In the genomic region with DNA sequence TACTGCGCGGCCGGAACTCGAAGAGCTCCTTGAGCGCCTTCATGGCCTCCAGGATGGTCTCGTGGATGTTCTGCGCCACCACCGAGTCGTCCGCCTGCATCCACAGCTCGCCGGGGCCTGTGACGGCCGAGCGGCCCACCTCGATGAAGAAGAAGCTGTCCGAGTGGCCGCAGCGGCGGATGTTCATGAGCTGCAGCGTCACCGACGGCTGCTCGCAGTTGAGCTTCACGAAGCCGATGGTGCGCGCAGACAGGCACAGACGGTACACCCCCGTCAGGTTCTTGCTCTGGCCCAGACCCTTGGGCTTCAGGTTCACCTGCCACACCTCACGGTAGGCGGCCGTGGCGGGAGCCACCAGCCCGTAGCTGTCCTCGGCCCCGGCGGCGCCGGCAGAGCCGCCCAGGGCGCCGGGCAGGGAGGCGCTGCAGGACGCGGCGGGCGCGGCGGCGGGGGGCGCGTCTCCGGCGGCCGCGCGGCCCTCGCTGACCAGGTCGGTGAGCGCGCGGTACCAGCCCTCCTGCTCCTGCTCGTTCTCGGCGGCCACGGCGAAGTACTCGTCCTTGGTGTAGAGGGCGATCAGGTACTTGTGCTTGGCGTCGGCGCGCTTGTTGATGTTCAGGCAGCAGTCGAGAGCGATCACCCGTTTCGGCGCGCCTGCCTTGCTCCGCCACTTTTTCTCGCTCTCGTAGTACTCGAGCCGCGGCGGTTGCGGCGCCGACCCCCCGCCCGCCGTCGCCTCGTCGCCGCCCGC, we compare ENCODE assay signal across 8 cellular contexts. TPM values are rescaled to one million over a fixed set of nuclear protein-coding genes. Genes with fewer than 3 reads are reported as not detected.
DNase-seq lines count a peak whose midpoint lies in the region; ATAC-seq and TF ChIP-seq lines count a peak whose summit lies in the region.

No MANE protein-coding gene starts in this region.

- intact Hi-C loops in Panc1 (cut with micrococcal nuclease; ENCODE audit: unreplicated experiment) (loop anchor here (5.0 kb wide), 1 partner anchor 317 kb away; no protein-coding TSS in a partner anchor), gastrocnemius medialis (cut with DNase I; ENCODE audit: low total_unique reads) (loop anchor here (2.0 to 10.0 kb wide), 5 partner anchors 222 to 1571 kb away; a partner anchor contains a TSS)

- DNase-seq in AG04450 (ENCODE audit: low read depth, low spot score), result no peak
- peak; percentile 70 for DNase-seq in HCEC 1CT
- DNase-seq in Panc1 (ENCODE audit: low read depth, low spot score), result no peak
- peak; percentile 44 for DNase-seq in activated naive CD8-positive, alpha-beta T cell treated with anti-CD3 and anti-CD28 coated beads, Interleukin-2, amount 50 U/mL, for 24 hours
- peak; percentile 34 for DNase-seq in hepatic stellate cell (ENCODE audit: low spot score)
- DNase-seq in gastrocnemius medialis, result peak; percentile 40 to 45

- TF ChIP-seq CTCF in AG04450 (IDR thresholded peaks at IDR 0.05; ENCODE audit: low read depth, low read length), result no peak
- TF ChIP-seq CTCF in Panc1 (IDR thresholded peaks at IDR 0.05), result no peak
- TF ChIP-seq CTCF in gastrocnemius medialis (IDR thresholded peaks at IDR 0.05 in 4 of 5, conservative IDR thresholded peaks at IDR 0.05 in 1 of 5), result no peak

- H3K4me3 ChIP-seq in AG04450 (ENCODE audit: low read depth, low read length) (peak overlapping the region; percentile 65), Panc1 (ENCODE audit: low read depth in 2 of 2, low read length in 2 of 2) (peak overlapping the region; percentile 52 to 61), gastrocnemius medialis (peak overlapping the region; percentile 74 to 78 (median 74))

- no peak overlapping the region for H3K27ac Mint-ChIP-seq in activated naive CD8-positive, alpha-beta T cell treated with anti-CD3 and anti-CD28 coated beads, Interleukin-2, amount 50 U/mL, for 24 hours

- TF ChIP-seq POLR2A in gastrocnemius medialis (IDR thresholded peaks at IDR 0.05), result no peak

- CTCF ChIA-PET in AG04450 (lab: Charles Lee) (interaction anchor here (0.6 to 1.5 kb wide), 19 partner anchors 14 to 871 kb away, joined by 3 to 16 read pairs (median 4); no protein-coding TSS in a partner anchor), Panc1 (lab: Charles Lee) (interaction anchor here (0.6 kb wide), 1 partner anchor 11 kb away, joined by 3 read pairs; no protein-coding TSS in a partner anchor)

- H3K4me3 Mint-ChIP-seq in activated naive CD8-positive, alpha-beta T cell treated with anti-CD3 and anti-CD28 coated beads, Interleukin-2, amount 50 U/mL, for 24 hours, result peak overlapping the region; percentile 63

- no TSS peak for BruUV-seq in Panc1 (replicated peaks; lab: Mats Ljungman, UMichigan)

- peaks cover 17% of the 10 kb centered on the region for H3K4me1 Mint-ChIP-seq in activated naive CD8-positive, alpha-beta T cell treated with anti-CD3 and anti-CD28 coated beads, Interleukin-2, amount 50 U/mL, for 24 hours

- peaks cover 14% of the 10 kb centered on the region for H3K27me3 Mint-ChIP-seq in activated naive CD8-positive, alpha-beta T cell treated with anti-CD3 and anti-CD28 coated beads, Interleukin-2, amount 50 U/mL, for 24 hours

- in situ Hi-C loops in Panc1 (cut with HindIII; ENCODE audit: low pct_unique_long_range_greater_than_20kb, low sequenced_read_pairs), result no loop called here
- in situ Hi-C loops in gastrocnemius medialis (cut with MboI; ENCODE audit: low sequenced_read_pairs in 4 of 4), result loop anchor here (25.0 kb wide), 4 partner anchors 327 to 1573 kb away; a partner anchor contains a TSS

- POLR2A ChIA-PET in AG04450 (lab: Yijun Ruan, JAX) (no interaction called here), Panc1 (lab: Charles Lee) (no interaction called here)

- H3K4me1 ChIP-seq in Panc1 (ENCODE audit: control insufficient read depth, insufficient read depth, low read length) (no peaks in the 10 kb centered on the region; the same call in 1 of the 2 replicates), gastrocnemius medialis (peaks cover 7 to 25% of the 10 kb centered on the region in 2 donors)

- ATAC-seq in Panc1 (peak; percentile 3; the same call in 1 of the 2 replicates), gastrocnemius medialis (peak; percentile 17 to 20), GM19452 (IDR thresholded peaks at IDR 0.05; ENCODE audit: unreplicated experiment) (no peak), GM21529 (IDR thresholded peaks at IDR 0.05; ENCODE audit: unreplicated experiment) (no peak)
- ATAC-seq in activated naive CD8-positive, alpha-beta T cell treated with anti-CD3 and anti-CD28 coated beads, Interleukin-2, amount 50 U/mL, for 24 hours, result no peak

- H3K27me3 ChIP-seq in AG04450 (ENCODE audit: control insufficient read depth, insufficient read depth, low read length), result peaks cover 3% of the 10 kb centered on the region
- no peaks in the 10 kb centered on the region for H3K27me3 ChIP-seq in Panc1 (ENCODE audit: control insufficient read depth, insufficient read depth, low read length)
- H3K27me3 ChIP-seq in gastrocnemius medialis, result peaks cover 0 to 3% (median 0%) of the 10 kb centered on the region in 3 donors

- no peak overlapping the region for H3K27ac ChIP-seq in AG04450 (ENCODE audit: low read depth, low read length)
- no peak overlapping the region for H3K27ac ChIP-seq in Panc1 (ENCODE audit: low read length)
- peak overlapping the region; percentile 83 to 94 (median 86) for H3K27ac ChIP-seq in gastrocnemius medialis

- H3K9me3 Mint-ChIP-seq in activated naive CD8-positive, alpha-beta T cell treated with anti-CD3 and anti-CD28 coated beads, Interleukin-2, amount 50 U/mL, for 24 hours, result no peaks in the 10 kb centered on the region

- H3K36me3 ChIP-seq in Panc1 (ENCODE audit: control insufficient read depth, insufficient read depth, low read length) (no peaks in the 10 kb centered on the region), gastrocnemius medialis (peaks cover 0 to 15% of the 10 kb centered on the region in 2 donors)

- peaks cover 4% of the 10 kb centered on the region for H3K36me3 Mint-ChIP-seq in activated naive CD8-positive, alpha-beta T cell treated with anti-CD3 and anti-CD28 coated beads, Interleukin-2, amount 50 U/mL, for 24 hours (ENCODE audit: low read depth)

- H3K9me3 ChIP-seq in AG04450 (ENCODE audit: control insufficient read depth, insufficient read depth, low read length) (peaks cover 21% of the 10 kb centered on the region; the same call in 1 of the 2 replicates), Panc1 (ENCODE audit: control insufficient read depth, insufficient read depth, low read depth, low read length) (no peaks in the 10 kb centered on the region), gastrocnemius medialis (no peaks in the 10 kb centered on the region)

RNA-seq across cellular contexts. Expression of a gene that starts 1.1 kb away (rescaled TPM):
- polyA plus RNA-seq in AG04450 (2011; rRNA removed), result 1.5 TPM in 2 replicates
- 1.7 and 2.2 TPM in 2 replicates for polyA minus RNA-seq in AG04450 (2011; rRNA and poly(A)+ RNA removed)
- total RNA-seq in Panc1 (2021; ENCODE audit: unreplicated experiment) (5.9 TPM), gastrocnemius medialis (10 to 100 TPM; 23.8 to 65.6 (median 28.7) TPM)
- 4.7 TPM for polyA plus RNA-seq in Panc1 (2012; ENCODE audit: insufficient read length)

Comparison
In these comparisons a context has a peak if more than half of its experiments do, and no peak if none do; other contexts are left out.
1. DNase-seq: peak in HCEC 1CT (single experiment), activated naive CD8-positive, alpha-beta T cell treated with anti-CD3 and anti-CD28 coated beads, Interleukin-2, amount 50 U/mL, for 24 hours (single experiment), hepatic stellate cell (single experiment) and gastrocnemius medialis (2 of 2); none in AG04450 (single experiment) and Panc1 (single experiment).
2. H3K27ac ChIP-seq: peak in gastrocnemius medialis (4 of 4); none in AG04450 (single experiment) and Panc1 (single experiment).
3. ATAC-seq: peak in Panc1 (single experiment) and gastrocnemius medialis (2 of 2); none in activated naive CD8-positive, alpha-beta T cell treated with anti-CD3 and anti-CD28 coated beads, Interleukin-2, amount 50 U/mL, for 24 hours (single experiment), GM19452 (single experiment) and GM21529 (single experiment).
4. Peak in every context shown above with its lines, with median percentiles within 50 percentile points of each other: H3K4me3 ChIP-seq.